In the genomic region with DNA sequence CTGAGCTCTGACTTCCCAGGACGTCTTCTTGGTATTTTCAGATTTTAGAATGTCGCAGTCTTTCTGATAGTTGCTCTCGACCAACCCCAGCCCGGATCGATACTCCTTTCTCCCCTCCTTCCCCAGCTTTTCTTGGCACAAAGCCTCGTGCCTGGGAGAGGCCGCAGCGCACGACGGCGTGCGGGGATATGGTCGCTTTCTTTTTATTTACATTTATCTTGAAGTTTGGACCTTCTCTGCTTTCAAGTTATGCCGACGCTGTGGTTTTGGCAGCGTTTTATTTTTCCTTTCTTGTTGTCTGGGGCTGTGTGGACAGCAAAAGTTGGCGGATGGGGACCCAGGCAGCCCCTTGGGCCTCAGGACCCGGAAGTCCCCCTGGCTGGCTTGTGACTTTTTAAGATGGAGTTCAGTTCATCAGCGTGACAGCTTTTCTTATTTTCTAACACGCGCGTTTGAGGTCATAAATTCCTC, we compare ENCODE assay signal across 1 cellular context.
A peak's percentile ranks its signal among the peaks of the same experiment; 100 is the strongest.
TF ChIP-seq lines count a peak whose summit lies in the region.

No MANE protein-coding gene starts in this region.

TF ChIP-seq in HepG2, 621 proteins besides CTCF, POLR2A, EP300 and RAD21 (continued from another document and continues in another):
- TF ChIP-seq CREB1 (IDR thresholded peaks at IDR 0.05) (no peak), CREB1 (CRISPR knock-in tag; IDR thresholded peaks at IDR 0.05) (peak; percentile 60; the same call in 1 of the 2 replicates), ZNF644 (CRISPR knock-in tag; IDR thresholded peaks at IDR 0.05; ENCODE audit: low read depth) (no peak), RARG (CRISPR knock-in tag; IDR thresholded peaks at IDR 0.05; ENCODE audit: low read depth) (no peak), ZNF589 (CRISPR knock-in tag; conservative IDR thresholded peaks at IDR 0.05) (no peak), ZIK1 (CRISPR knock-in tag; IDR thresholded peaks at IDR 0.05; ENCODE audit: borderline replicate concordance, low read depth) (no peak), CREM (IDR thresholded peaks at IDR 0.05) (peak; percentile 77), CREM (CRISPR knock-in tag; IDR thresholded peaks at IDR 0.05) (no peak), ZNF180 (CRISPR knock-in tag; IDR thresholded peaks at IDR 0.05; ENCODE audit: borderline replicate concordance, low read depth) (no peak), ZNF329 (CRISPR knock-in tag; IDR thresholded peaks at IDR 0.05; ENCODE audit: low read depth) (no peak), MYNN (CRISPR knock-in tag; IDR thresholded peaks at IDR 0.05; ENCODE audit: low read depth) (no peak), PHF5A (CRISPR knock-in tag; IDR thresholded peaks at IDR 0.05; ENCODE audit: low read depth, unreplicated experiment) (no peak), E2F5 (CRISPR knock-in tag; conservative IDR thresholded peaks at IDR 0.05) (no peak), HMG20B (CRISPR knock-in tag; conservative IDR thresholded peaks at IDR 0.05) (peak; percentile 59; the same call in 1 of the 2 replicates), MXD4 (CRISPR knock-in tag; IDR thresholded peaks at IDR 0.05) (no peak), SRF (IDR thresholded peaks at IDR 0.05; ENCODE audit: low read depth, low read length) (no peak), BHLHE40 (IDR thresholded peaks at IDR 0.05; ENCODE audit: low read length) (peak; percentile 75), SMC3 (IDR thresholded peaks at IDR 0.05; ENCODE audit: low read length) (no peak), ATF7 (IDR thresholded peaks at IDR 0.05) (no peak), ATF7 (CRISPR knock-in tag; IDR thresholded peaks at IDR 0.05) (no peak), ZC3H4 (CRISPR knock-in tag; IDR thresholded peaks at IDR 0.05; ENCODE audit: borderline replicate concordance) (no peak), ZNF766 (CRISPR knock-in tag; IDR thresholded peaks at IDR 0.05; ENCODE audit: borderline replicate concordance) (no peak), SMYD3 (CRISPR knock-in tag; IDR thresholded peaks at IDR 0.05) (no peak), ZKSCAN1 (IDR thresholded peaks at IDR 0.05; ENCODE audit: low read length) (no peak), GMEB2 (CRISPR knock-in tag; IDR thresholded peaks at IDR 0.05; ENCODE audit: low read depth) (no peak), RORA (CRISPR knock-in tag; IDR thresholded peaks at IDR 0.05) (no peak), NONO (IDR thresholded peaks at IDR 0.05) (no peak), NONO (CRISPR knock-in tag; conservative IDR thresholded peaks at IDR 0.05) (no peak), PAX8 (CRISPR knock-in tag; IDR thresholded peaks at IDR 0.05; ENCODE audit: borderline replicate concordance) (no peak), MAFK (conservative IDR thresholded peaks at IDR 0.05 in 1 of 2, IDR thresholded peaks at IDR 0.05 in 1 of 2; ENCODE audit: low read length in 2 of 2) (peak; percentile 46 to 70; a peak in 3 of 4 replicates), NFYC (CRISPR knock-in tag; IDR thresholded peaks at IDR 0.05) (0 out of 2 replicates have a peak, but pooled peaks have one; percentile 42), CAMTA2 (CRISPR knock-in tag; IDR thresholded peaks at IDR 0.05; ENCODE audit: borderline replicate concordance) (no peak), SP140L (CRISPR knock-in tag; IDR thresholded peaks at IDR 0.05; ENCODE audit: borderline replicate concordance) (no peak), ARNTL (CRISPR knock-in tag; IDR thresholded peaks at IDR 0.05) (no peak), ZNF740 (CRISPR knock-in tag; IDR thresholded peaks at IDR 0.05) (no peak), ZNF121 (CRISPR knock-in tag; IDR thresholded peaks at IDR 0.05) (no peak), TBX2 (CRISPR knock-in tag; IDR thresholded peaks at IDR 0.05; ENCODE audit: borderline replicate concordance) (peak; percentile 62), CEBPB (IDR thresholded peaks at IDR 0.05; ENCODE audit: borderline replicate concordance, low read depth, low read length) (no peak), DPF2 (CRISPR knock-in tag; IDR thresholded peaks at IDR 0.05; ENCODE audit: borderline replicate concordance, low read depth) (peak; percentile 53; the same call in 1 of the 2 replicates), FLYWCH1 (CRISPR knock-in tag; IDR thresholded peaks at IDR 0.05) (no peak), ZNF431 (CRISPR knock-in tag; IDR thresholded peaks at IDR 0.05; ENCODE audit: borderline replicate concordance, low read depth) (no peak), KDM3A (CRISPR knock-in tag; IDR thresholded peaks at IDR 0.05; ENCODE audit: low read depth) (no peak; the same call in 1 of the 2 replicates), ZFP37 (CRISPR knock-in tag; IDR thresholded peaks at IDR 0.05; ENCODE audit: borderline replicate concordance) (no peak), MZF1 (CRISPR knock-in tag; IDR thresholded peaks at IDR 0.05; ENCODE audit: borderline replicate concordance) (no peak), ZNF160 (CRISPR knock-in tag; IDR thresholded peaks at IDR 0.05) (no peak), ZNF234 (CRISPR knock-in tag; conservative IDR thresholded peaks at IDR 0.05) (no peak), ZNF839 (CRISPR knock-in tag; IDR thresholded peaks at IDR 0.05; ENCODE audit: borderline replicate concordance) (no peak), KDM6A (CRISPR knock-in tag; IDR thresholded peaks at IDR 0.05; ENCODE audit: low read depth) (peak; percentile 76), YY1 (IDR thresholded peaks at IDR 0.05; ENCODE audit: insufficient read depth, insufficient replicate concordance, low read depth, low read length) (peak; percentile 78), FOXM1 (CRISPR knock-in tag; IDR thresholded peaks at IDR 0.05) (no peak), ZBED4 (CRISPR knock-in tag; IDR thresholded peaks at IDR 0.05; ENCODE audit: borderline replicate concordance) (peak; percentile 45; the same call in 1 of the 2 replicates)
- TF ChIP-seq, protein P1, sequence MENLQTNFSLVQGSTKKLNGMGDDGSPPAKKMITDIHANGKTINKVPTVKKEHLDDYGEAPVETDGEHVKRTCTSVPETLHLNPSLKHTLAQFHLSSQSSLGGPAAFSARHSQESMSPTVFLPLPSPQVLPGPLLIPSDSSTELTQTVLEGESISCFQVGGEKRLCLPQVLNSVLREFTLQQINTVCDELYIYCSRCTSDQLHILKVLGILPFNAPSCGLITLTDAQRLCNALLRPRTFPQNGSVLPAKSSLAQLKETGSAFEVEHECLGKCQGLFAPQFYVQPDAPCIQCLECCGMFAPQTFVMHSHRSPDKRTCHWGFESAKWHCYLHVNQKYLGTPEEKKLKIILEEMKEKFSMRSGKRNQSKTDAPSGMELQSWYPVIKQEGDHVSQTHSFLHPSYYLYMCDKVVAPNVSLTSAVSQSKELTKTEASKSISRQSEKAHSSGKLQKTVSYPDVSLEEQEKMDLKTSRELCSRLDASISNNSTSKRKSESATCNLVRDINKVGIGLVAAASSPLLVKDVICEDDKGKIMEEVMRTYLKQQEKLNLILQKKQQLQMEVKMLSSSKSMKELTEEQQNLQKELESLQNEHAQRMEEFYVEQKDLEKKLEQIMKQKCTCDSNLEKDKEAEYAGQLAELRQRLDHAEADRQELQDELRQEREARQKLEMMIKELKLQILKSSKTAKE (CRISPR knock-in tag; IDR thresholded peaks at IDR 0.05; ENCODE audit: borderline replicate concordance), result no peak
- TF ChIP-seq, protein P2, sequence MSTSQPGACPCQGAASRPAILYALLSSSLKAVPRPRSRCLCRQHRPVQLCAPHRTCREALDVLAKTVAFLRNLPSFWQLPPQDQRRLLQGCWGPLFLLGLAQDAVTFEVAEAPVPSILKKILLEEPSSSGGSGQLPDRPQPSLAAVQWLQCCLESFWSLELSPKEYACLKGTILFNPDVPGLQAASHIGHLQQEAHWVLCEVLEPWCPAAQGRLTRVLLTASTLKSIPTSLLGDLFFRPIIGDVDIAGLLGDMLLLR (CRISPR knock-in tag; IDR thresholded peaks at IDR 0.05), result no peak
- TF ChIP-seq, protein P3, sequence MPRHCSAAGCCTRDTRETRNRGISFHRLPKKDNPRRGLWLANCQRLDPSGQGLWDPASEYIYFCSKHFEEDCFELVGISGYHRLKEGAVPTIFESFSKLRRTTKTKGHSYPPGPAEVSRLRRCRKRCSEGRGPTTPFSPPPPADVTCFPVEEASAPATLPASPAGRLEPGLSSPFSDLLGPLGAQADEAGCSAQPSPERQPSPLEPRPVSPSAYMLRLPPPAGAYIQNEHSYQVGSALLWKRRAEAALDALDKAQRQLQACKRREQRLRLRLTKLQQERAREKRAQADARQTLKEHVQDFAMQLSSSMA (CRISPR knock-in tag; IDR thresholded peaks at IDR 0.05), result no peak
- TF ChIP-seq, protein P4, sequence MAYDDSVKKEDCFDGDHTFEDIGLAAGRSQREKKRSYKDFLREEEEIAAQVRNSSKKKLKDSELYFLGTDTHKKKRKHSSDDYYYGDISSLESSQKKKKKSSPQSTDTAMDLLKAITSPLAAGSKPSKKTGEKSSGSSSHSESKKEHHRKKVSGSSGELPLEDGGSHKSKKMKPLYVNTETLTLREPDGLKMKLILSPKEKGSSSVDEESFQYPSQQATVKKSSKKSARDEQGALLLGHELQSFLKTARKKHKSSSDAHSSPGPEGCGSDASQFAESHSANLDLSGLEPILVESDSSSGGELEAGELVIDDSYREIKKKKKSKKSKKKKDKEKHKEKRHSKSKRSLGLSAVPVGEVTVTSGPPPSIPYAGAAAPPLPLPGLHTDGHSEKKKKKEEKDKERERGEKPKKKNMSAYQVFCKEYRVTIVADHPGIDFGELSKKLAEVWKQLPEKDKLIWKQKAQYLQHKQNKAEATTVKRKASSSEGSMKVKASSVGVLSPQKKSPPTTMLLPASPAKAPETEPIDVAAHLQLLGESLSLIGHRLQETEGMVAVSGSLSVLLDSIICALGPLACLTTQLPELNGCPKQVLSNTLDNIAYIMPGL (CRISPR knock-in tag; IDR thresholded peaks at IDR 0.05; ENCODE audit: borderline replicate concordance in 1 of 2, low read depth in 1 of 2), result peak in 1 of 2 experiments; percentile 52; a peak in 1 of 4 replicates
- TF ChIP-seq, protein P5, sequence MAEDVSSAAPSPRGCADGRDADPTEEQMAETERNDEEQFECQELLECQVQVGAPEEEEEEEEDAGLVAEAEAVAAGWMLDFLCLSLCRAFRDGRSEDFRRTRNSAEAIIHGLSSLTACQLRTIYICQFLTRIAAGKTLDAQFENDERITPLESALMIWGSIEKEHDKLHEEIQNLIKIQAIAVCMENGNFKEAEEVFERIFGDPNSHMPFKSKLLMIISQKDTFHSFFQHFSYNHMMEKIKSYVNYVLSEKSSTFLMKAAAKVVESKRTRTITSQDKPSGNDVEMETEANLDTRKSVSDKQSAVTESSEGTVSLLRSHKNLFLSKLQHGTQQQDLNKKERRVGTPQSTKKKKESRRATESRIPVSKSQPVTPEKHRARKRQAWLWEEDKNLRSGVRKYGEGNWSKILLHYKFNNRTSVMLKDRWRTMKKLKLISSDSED (CRISPR knock-in tag; IDR thresholded peaks at IDR 0.05), result no peak
- TF ChIP-seq, protein P6, sequence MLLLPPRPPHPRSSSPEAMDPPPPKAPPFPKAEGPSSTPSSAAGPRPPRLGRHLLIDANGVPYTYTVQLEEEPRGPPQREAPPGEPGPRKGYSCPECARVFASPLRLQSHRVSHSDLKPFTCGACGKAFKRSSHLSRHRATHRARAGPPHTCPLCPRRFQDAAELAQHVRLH (CRISPR knock-in tag; IDR thresholded peaks at IDR 0.05; ENCODE audit: borderline replicate concordance, low read depth), result no peak
